7 cellular contexts compared by ENCODE assay signal in the genomic region with DNA sequence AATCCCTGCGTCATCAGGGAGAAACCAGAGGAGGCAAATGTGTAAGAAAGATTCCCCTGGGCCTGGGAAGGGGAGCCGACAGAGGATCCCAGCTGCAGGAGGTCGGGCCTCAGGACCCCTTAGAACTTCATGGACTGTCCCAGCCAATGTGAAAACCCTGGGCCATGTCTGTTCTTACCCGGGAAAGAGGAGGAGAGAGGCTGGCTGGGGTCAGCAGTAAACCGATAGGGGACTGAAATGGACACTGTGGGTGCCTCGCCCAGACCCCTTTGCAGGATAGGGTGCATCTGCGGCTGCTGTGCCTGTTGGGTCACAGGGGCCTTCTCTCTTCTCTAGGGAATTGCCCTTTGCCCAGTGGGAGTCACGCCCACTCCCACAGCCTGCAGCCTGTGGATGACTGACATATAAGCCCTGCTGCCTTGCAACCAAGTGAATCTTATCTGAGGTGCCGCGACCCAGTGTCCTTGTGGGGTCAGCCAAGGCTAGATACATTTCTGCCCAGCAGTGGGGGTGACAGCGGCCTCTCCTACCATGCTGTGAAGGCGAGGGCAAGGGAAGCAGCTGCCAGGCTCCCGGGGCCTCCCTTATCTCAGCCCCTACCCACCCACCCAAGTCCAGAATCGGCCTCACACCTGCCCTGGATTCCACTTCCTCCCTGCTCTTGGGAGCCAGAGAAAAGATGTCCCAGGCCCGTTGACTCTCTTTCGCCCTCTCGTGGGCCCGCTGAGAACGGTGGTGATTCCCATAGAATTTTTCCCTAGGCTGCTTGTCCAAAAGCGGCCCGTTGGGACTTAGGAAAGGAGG. TPM values are rescaled to one million over a fixed set of nuclear protein-coding genes. Genes with fewer than 3 reads are reported as not detected.
DNase-seq lines count a peak whose midpoint lies in the region; ATAC-seq and TF ChIP-seq lines count a peak whose summit lies in the region.

No MANE protein-coding gene starts in this region.

- peaks cover 16% of the 10 kb centered on the region for H3K27me3 Mint-ChIP-seq in activated CD4-positive, alpha-beta memory T cell treated with anti-CD3 and anti-CD28 coated beads, Interleukin-2, amount 10 ng/mL, durations not matched to agents 7 days and 5 days
- no peaks in the 10 kb centered on the region for H3K27me3 Mint-ChIP-seq in neural crest cell (ENCODE audit: low read depth)

- peaks cover 6% of the 10 kb centered on the region for H3K4me1 Mint-ChIP-seq in activated CD4-positive, alpha-beta memory T cell treated with anti-CD3 and anti-CD28 coated beads, Interleukin-2, amount 10 ng/mL, durations not matched to agents 7 days and 5 days
- no peaks in the 10 kb centered on the region for H3K4me1 Mint-ChIP-seq in neural crest cell

- H3K9me3 Mint-ChIP-seq in activated CD4-positive, alpha-beta memory T cell treated with anti-CD3 and anti-CD28 coated beads, Interleukin-2, amount 10 ng/mL, durations not matched to agents 7 days and 5 days: peaks cover 8% of the 10 kb centered on the region
- H3K9me3 Mint-ChIP-seq in neural crest cell: peaks cover 11% of the 10 kb centered on the region

- no peaks in the 10 kb centered on the region for H3K36me3 Mint-ChIP-seq in activated CD4-positive, alpha-beta memory T cell treated with anti-CD3 and anti-CD28 coated beads, Interleukin-2, amount 10 ng/mL, durations not matched to agents 7 days and 5 days (ENCODE audit: low read depth)
- H3K36me3 Mint-ChIP-seq in neural crest cell (ENCODE audit: low read depth): no peaks in the 10 kb centered on the region

- CTCF ChIA-PET in activated CD4-positive, alpha-beta memory T cell treated with anti-CD3 and anti-CD28 coated beads, Interleukin-2, amount 10 ng/mL, durations not matched to agents 7 days and 5 days (lab: Charles Lee): interaction anchor here (1.0 to 1.5 kb wide), 5 partner anchors 9 to 305 kb away, joined by 3 to 5 read pairs (median 4); a partner anchor contains a TSS

- no peak overlapping the region for H3K27ac Mint-ChIP-seq in activated CD4-positive, alpha-beta memory T cell treated with anti-CD3 and anti-CD28 coated beads, Interleukin-2, amount 10 ng/mL, durations not matched to agents 7 days and 5 days
- H3K27ac Mint-ChIP-seq in neural crest cell (ENCODE audit: unreplicated experiment): no peak overlapping the region

- no peak for DNase-seq in GM12864 (ENCODE audit: low read depth)
- peak; percentile 52 for DNase-seq in MV-4-11 (lab: John Stamatoyannopoulos, UW)
- DNase-seq in activated CD4-positive, alpha-beta memory T cell treated with anti-CD3 and anti-CD28 coated beads, Interleukin-2, amount 10 ng/mL, durations not matched to agents 7 days and 5 days: peak; percentile 58
- DNase-seq in erythroblast (lab: John Stamatoyannopoulos, UW): peak; percentile 65 to 74
- peak; percentile 75 for DNase-seq in neural crest cell (ENCODE audit: low read depth, low spot score)
- DNase-seq in NCI-H1417 treated with DMSO at 0.1 percent for 48 hours (lab: John Stamatoyannopoulos, UW): no peak

- no peak overlapping the region for H3K4me3 Mint-ChIP-seq in activated CD4-positive, alpha-beta memory T cell treated with anti-CD3 and anti-CD28 coated beads, Interleukin-2, amount 10 ng/mL, durations not matched to agents 7 days and 5 days
- H3K4me3 Mint-ChIP-seq in neural crest cell: no peak overlapping the region

- no peak for ATAC-seq in HG02840 (IDR thresholded peaks at IDR 0.05; ENCODE audit: low FRiP score, unreplicated experiment)

- H3K4me3 ChIP-seq in GM12864 (ENCODE audit: low read depth, low read length): no peak overlapping the region

- no peak for TF ChIP-seq POLR2A in erythroblast (IDR thresholded peaks at IDR 0.05; ENCODE audit: low read length)

- TF ChIP-seq CTCF in GM12864 (IDR thresholded peaks at IDR 0.05; ENCODE audit: low read depth, low read length, missing control alignments): peak; percentile 77
- TF ChIP-seq CTCF in neural crest cell (conservative IDR thresholded peaks at IDR 0.05): peak; percentile 73

- POLR2A ChIA-PET in activated CD4-positive, alpha-beta memory T cell treated with anti-CD3 and anti-CD28 coated beads, Interleukin-2, amount 10 ng/mL, durations not matched to agents 7 days and 5 days (lab: Charles Lee): no interaction called here

RNA-seq across cellular contexts. Expression of a gene that starts 57.1 kb away (rescaled TPM):
- 10 to 100 TPM; 10.6 to 12.5 TPM for total RNA-seq in activated CD4-positive, alpha-beta memory T cell treated with anti-CD3 and anti-CD28 coated beads, Interleukin-2, amount 10 ng/mL, durations not matched to agents 7 days and 5 days
- total RNA-seq in neural crest cell: 18.3 and 24.3 TPM in 2 replicates

Comparison
In these comparisons a context has a peak if more than half of its experiments do, and no peak if none do; other contexts are left out.
1. DNase-seq: peak in MV-4-11 (single experiment), activated CD4-positive, alpha-beta memory T cell treated with anti-CD3 and anti-CD28 coated beads, Interleukin-2, amount 10 ng/mL, durations not matched to agents 7 days and 5 days (single experiment), erythroblast (2 of 2) and neural crest cell (single experiment); none in GM12864 (single experiment) and NCI-H1417 treated with DMSO at 0.1 percent for 48 hours (single experiment).